In the genomic region with DNA sequence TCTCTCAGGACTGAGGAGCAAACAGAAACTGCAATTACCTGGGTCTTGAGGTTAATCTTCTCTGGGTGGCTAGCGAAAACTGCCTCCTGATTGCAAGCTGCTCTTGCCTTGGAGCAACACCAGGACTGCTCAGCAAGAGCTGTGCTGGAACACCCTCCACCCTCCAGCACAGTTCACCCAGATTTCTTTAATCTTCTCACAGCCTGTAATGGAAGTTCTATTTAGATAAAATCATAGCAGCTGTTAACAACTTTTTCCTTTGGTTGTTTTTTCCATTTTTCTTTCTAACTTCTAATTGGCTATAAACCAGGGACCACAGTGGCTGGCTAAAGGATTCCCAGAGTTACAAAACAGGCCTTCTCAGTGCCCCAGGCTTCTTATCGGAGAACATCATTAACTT, we compare ENCODE assay signal across 23 cellular contexts. TPM values are rescaled to one million over a fixed set of nuclear protein-coding genes. Genes with fewer than 3 reads are reported as not detected.
DNase-seq lines count a peak whose midpoint lies in the region; ATAC-seq and TF ChIP-seq lines count a peak whose summit lies in the region.
"Had no signal": no experiment of that assay in that cellular context is flagged by ENCODE, and none has a peak within 500 bp of the region (broad histone marks: within the 10 kb centered on the region; RNA-seq: fewer than 3 reads in every experiment).

No MANE protein-coding gene starts in this region.

- H3K36me3 ChIP-seq in A673 (ENCODE audit: insufficient read depth, low read length, poor library complexity, severe bottlenecking) (no peaks in the 10 kb centered on the region), adipocyte (ENCODE audit: control insufficient read depth, insufficient read depth, low read length, severe bottlenecking) (no peaks in the 10 kb centered on the region), left ventricle myocardium inferior (no peaks in the 10 kb centered on the region)
- H3K36me3 ChIP-seq: ovary, uterus had no signal

- H3K9ac ChIP-seq in adipocyte (ENCODE audit: low read length) = peak overlapping the region; percentile 25

- DNase-seq in A673 (ENCODE audit: low spot score) (peak; percentile 4), GM03348 (ENCODE audit: low spot score) (peak; percentile 33), adipocyte (ENCODE audit: low read depth) (peak; percentile 42), left ventricle myocardium inferior (peak; percentile 17), pons (ENCODE audit: low spot score) (no peak), ACHN (no peak), medulla oblongata (ENCODE audit: extremely low spot score) (no peak)
- DNase-seq: activated CD4-positive, alpha-beta T cell treated with anti-CD3 and anti-CD28 coated beads, Interleukin-2, amount 10 ng/mL, durations not matched to agents 24 days and 14 days; cerebellar nuclear complex; effector CD4-positive, alpha-beta T cell; erythroblast; HCEC 1CT; Karpas-422; kidney glomerular epithelial cell; naive thymus-derived CD4-positive, alpha-beta T cell; NCI-H187; NCI-H345; ovary had no signal

- no peak overlapping the region for H3K4me3 ChIP-seq in A673 (ENCODE audit: low read depth, low read length, poor library complexity, severe bottlenecking)
- H3K4me3 ChIP-seq in adipocyte (ENCODE audit: low read length) = no peak overlapping the region
- H3K4me3 ChIP-seq in left ventricle myocardium inferior = no peak overlapping the region
- H3K4me3 ChIP-seq: ovary, uterus had no signal

- CTCF ChIA-PET in A673 (lab: Charles Lee) = no interaction called here

- POLR2A ChIA-PET in A673 (lab: Charles Lee; ENCODE audit: low non-redundant PET) = no interaction called here

- H3K27me3 ChIP-seq in A673 (replicated peaks; ENCODE audit: insufficient read depth, low read depth, low read length, poor library complexity) = no peaks in the 10 kb centered on the region
- H3K27me3 ChIP-seq in adipocyte (replicated peaks; ENCODE audit: control insufficient read depth, insufficient read depth, low read length) = no peaks in the 10 kb centered on the region
- no peaks in the 10 kb centered on the region for H3K27me3 ChIP-seq in left ventricle myocardium inferior (ENCODE audit: low read depth)
- H3K27me3 ChIP-seq: ovary, uterus had no signal

- H3K27ac ChIP-seq in A673 (ENCODE audit: low read depth, low read length, poor library complexity, severe bottlenecking) (no peak overlapping the region), left ventricle myocardium inferior (replicated peaks) (peak overlapping the region; percentile 40)
- H3K27ac ChIP-seq: ovary, uterus, VCaP had no signal

- in situ Hi-C loops in ACHN (cut with HindIII; ENCODE audit: low pct_ligation_motif_present, low pct_unique_long_range_greater_than_20kb, low sequenced_read_pairs) = no loop called here

- TF ChIP-seq CTCF in A673 (conservative IDR thresholded peaks at IDR 0.05; ENCODE audit: low read depth, low read length) (no peak), left ventricle myocardium inferior (IDR thresholded peaks at IDR 0.05; ENCODE audit: borderline replicate concordance) (no peak)

- intact Hi-C loops in A673 (cut with micrococcal nuclease; ENCODE audit: unreplicated experiment) (no loop called here), left ventricle myocardium inferior (cut with micrococcal nuclease) (no loop called here)

- no TSS peak for BruUV-seq in A673 (replicated peaks; lab: Mats Ljungman, UMichigan)

- H3K9me3 ChIP-seq in A673 (ENCODE audit: low read depth, low read length, poor library complexity, severe bottlenecking) = no peaks in the 10 kb centered on the region
- no peaks in the 10 kb centered on the region for H3K9me3 ChIP-seq in adipocyte (ENCODE audit: control insufficient read depth, low read length)
- H3K9me3 ChIP-seq in left ventricle myocardium inferior (replicated peaks) = no peaks in the 10 kb centered on the region
- H3K9me3 ChIP-seq: ovary, uterus had no signal

- no peak for ATAC-seq in HG03139 (IDR thresholded peaks at IDR 0.05; ENCODE audit: unreplicated experiment)
- ATAC-seq: activated naive CD4-positive, alpha-beta T cell treated with anti-CD3 and anti-CD28 coated beads, Interleukin-2, amount 50 U/mL, for 72 hours; naive thymus-derived CD4-positive, alpha-beta T cell; Panc1 had no signal

- H3K4me1 ChIP-seq in A673 (ENCODE audit: insufficient read depth, low read length, poor library complexity, severe bottlenecking) (no peaks in the 10 kb centered on the region), adipocyte (ENCODE audit: control insufficient read depth, insufficient read depth, low read length) (peaks cover 4% of the 10 kb centered on the region), left ventricle myocardium inferior (peaks cover 4% of the 10 kb centered on the region)
- H3K4me1 ChIP-seq: uterus had no signal

RNA-seq across cellular contexts. Expression of a gene that starts 36.3 kb away (rescaled TPM):
- 3.3 and 3.5 TPM in 2 replicates for total RNA-seq in A673 (2021)
- 5.0 TPM for total RNA-seq in left ventricle myocardium inferior

Comparison
In these comparisons a context has a peak if more than half of its experiments do, and no peak if none do; other contexts are left out.
1. DNase-seq: peak in A673 (single experiment), GM03348 (single experiment), adipocyte (single experiment) and left ventricle myocardium inferior (single experiment); none in pons (single experiment), ACHN (single experiment) and medulla oblongata (single experiment).